ENCODE assay signal across 30 cellular contexts in genomic region chr2:53095664-53096063, GRCh38.
"Had no signal": no experiment of that assay in that cellular context is flagged by ENCODE, and none has a peak within 500 bp of the region (broad histone marks: within the 10 kb centered on the region; RNA-seq: fewer than 3 reads in every experiment).

No MANE protein-coding gene starts in this region.

- H3K9me3 Mint-ChIP-seq: nephron progenitor cell; neural crest cell; stimulated activated memory B cell treated with anti-CD40 and anti-IgM and Interleukin-4, amounts not matched to agents 10 μg/mL and 1 μg/mL and 100 μg/mL, for 72 hours; stimulated activated naive CD8-positive, alpha-beta T cell treated with anti-CD3 and anti-CD28 coated beads, Interleukin-15, amount 100 ng/mL, for 72 hours had no signal

- H3K4me3 ChIP-seq: psoas muscle, right lobe of liver, sigmoid colon, suprapubic skin, testis, tibial artery, upper lobe of left lung, vagina had no signal

- H3K27ac ChIP-seq: neutrophil, parathyroid adenoma, psoas muscle, right lobe of liver, sigmoid colon, suprapubic skin, testis, tibial artery, upper lobe of left lung, vagina had no signal

- ATAC-seq: naive thymus-derived CD4-positive, alpha-beta T cell; natural killer cell; psoas muscle; right cardiac atrium; stimulated activated memory B cell treated with anti-CD40 and anti-IgM and Interleukin-4, amounts not matched to agents 10 μg/mL and 1 μg/mL and 100 μg/mL, for 72 hours; stimulated activated naive CD8-positive, alpha-beta T cell treated with anti-CD3 and anti-CD28 coated beads, Interleukin-15, amount 100 ng/mL, for 72 hours; stimulated activated naive CD8-positive, alpha-beta T cell treated with anti-CD3 and anti-CD28 coated beads, Interleukin-15, Interleukin-2, amounts not matched to agents 100 U/mL and 50 U/mL, for 24 hours had no signal

- FAIRE-seq: urothelium cell line had no signal

- DNase-seq: naive thymus-derived CD4-positive, alpha-beta T cell; natural killer cell; nephron progenitor cell; nucleus accumbens; posterior cingulate gyrus; psoas muscle; retina; right cardiac atrium; right lobe of liver; sigmoid colon; small intestine; stimulated activated CD4-positive, alpha-beta T cell treated with anti-CD3 and anti-CD28 coated beads, Interleukin-15, amount 100 ng/mL, for 24 hours; stimulated activated CD4-positive, alpha-beta T cell treated with anti-CD3 and anti-CD28 coated beads, Interleukin-4, amount 100 ng/mL, for 1 hour; stimulated activated CD4-positive, alpha-beta T cell treated with anti-CD3 and anti-CD28 coated beads, Interleukin-4, amount 100 ng/mL, for 4 hours; stimulated activated CD8-positive, alpha-beta memory T cell treated with anti-CD3 and anti-CD28 coated beads, Interleukin-4, amount 100 ng/mL, for 48 hours; stimulated activated naive CD4-positive, alpha-beta T cell; stimulated activated naive CD8-positive, alpha-beta T cell treated with anti-CD3 and anti-CD28 coated beads, Interleukin-15, amount 100 ng/mL, for 72 hours; stimulated activated naive CD8-positive, alpha-beta T cell treated with anti-CD3 and anti-CD28 coated beads, Interleukin-15, Interleukin-2, amounts not matched to agents 100 U/mL and 50 U/mL, for 24 hours; substantia nigra; testis; tibial artery; trophoblast cell; upper lobe of left lung had no signal

- H3K9me3 ChIP-seq: neutrophil, psoas muscle, right lobe of liver, suprapubic skin, testis, tibial artery, upper lobe of left lung, vagina had no signal

- H3K4me1 ChIP-seq: parathyroid adenoma, psoas muscle, right lobe of liver, sigmoid colon, suprapubic skin, testis, tibial artery, upper lobe of left lung, vagina had no signal

- H3K27me3 ChIP-seq: neutrophil, right lobe of liver, sigmoid colon, suprapubic skin, testis, tibial artery, upper lobe of left lung, vagina had no signal

- H3K36me3 Mint-ChIP-seq: naive thymus-derived CD4-positive, alpha-beta T cell; stimulated activated memory B cell treated with anti-CD40 and anti-IgM and Interleukin-4, amounts not matched to agents 10 μg/mL and 1 μg/mL and 100 μg/mL, for 72 hours had no signal

- H3K4me3 Mint-ChIP-seq: naive thymus-derived CD4-positive, alpha-beta T cell; natural killer cell; nephron progenitor cell; neural crest cell; stimulated activated memory B cell treated with anti-CD40 and anti-IgM and Interleukin-4, amounts not matched to agents 10 μg/mL and 1 μg/mL and 100 μg/mL, for 72 hours; stimulated activated naive CD8-positive, alpha-beta T cell treated with anti-CD3 and anti-CD28 coated beads, Interleukin-15, amount 100 ng/mL, for 72 hours had no signal

- H3K27me3 Mint-ChIP-seq: naive thymus-derived CD4-positive, alpha-beta T cell; stimulated activated memory B cell treated with anti-CD40 and anti-IgM and Interleukin-4, amounts not matched to agents 10 μg/mL and 1 μg/mL and 100 μg/mL, for 72 hours; stimulated activated naive CD8-positive, alpha-beta T cell treated with anti-CD3 and anti-CD28 coated beads, Interleukin-15, amount 100 ng/mL, for 72 hours had no signal

- H3K36me3 ChIP-seq: neutrophil, right lobe of liver, sigmoid colon, suprapubic skin, tibial artery, upper lobe of left lung, vagina had no signal

- H3K27ac Mint-ChIP-seq: naive thymus-derived CD4-positive, alpha-beta T cell; natural killer cell; nephron progenitor cell; stimulated activated memory B cell treated with anti-CD40 and anti-IgM and Interleukin-4, amounts not matched to agents 10 μg/mL and 1 μg/mL and 100 μg/mL, for 72 hours; stimulated activated naive CD8-positive, alpha-beta T cell treated with anti-CD3 and anti-CD28 coated beads, Interleukin-15, amount 100 ng/mL, for 72 hours had no signal

- H3K4me1 Mint-ChIP-seq: naive thymus-derived CD4-positive, alpha-beta T cell; natural killer cell; neural crest cell; stimulated activated memory B cell treated with anti-CD40 and anti-IgM and Interleukin-4, amounts not matched to agents 10 μg/mL and 1 μg/mL and 100 μg/mL, for 72 hours; stimulated activated naive CD8-positive, alpha-beta T cell treated with anti-CD3 and anti-CD28 coated beads, Interleukin-15, amount 100 ng/mL, for 72 hours had no signal
